In genomic region chrX:53442322-53442631, GRCh38 we compare ENCODE assay signal across 8 cellular contexts. TPM values are rescaled to one million over a fixed set of nuclear protein-coding genes. Genes with fewer than 3 reads are reported as not detected.
DNase-seq lines count a peak whose midpoint lies in the region; ATAC-seq and TF ChIP-seq lines count a peak whose summit lies in the region.

No MANE protein-coding gene starts in this region.

- WGBS in heart left ventricle, 4 donors, result 48 to 64% (median 60%) methylated on average over 1 of the region's 1 CpG
- 40% methylated on average over 1 of the region's 1 CpG; no CpG with 5 or more reads in 1 of the 2 donors for WGBS in esophagus squamous epithelium, 2 donors
- WGBS in lower leg skin, 2 donors, result 44 to 80% methylated on average over 1 of the region's 1 CpG

- H3K36me3 ChIP-seq in heart left ventricle (no peaks in the 10 kb centered on the region), OCI-LY3 (replicated peaks; ENCODE audit: low read depth, low read length) (no peaks in the 10 kb centered on the region), esophagus squamous epithelium (no peaks in the 10 kb centered on the region), thoracic aorta (no peaks in the 10 kb centered on the region)

- H3K4me1 ChIP-seq in heart left ventricle (peaks cover 0 to 27% (median 4%) of the 10 kb centered on the region in 12 donors), OCI-LY3 (ENCODE audit: low read length) (peaks cover 11% of the 10 kb centered on the region), esophagus squamous epithelium (peaks cover 5 to 29% (median 13%) of the 10 kb centered on the region in 3 donors), thoracic aorta (ENCODE audit: control insufficient read depth in 1 of 2, low read depth in 2 of 2) (peaks cover 2 to 9% of the 10 kb centered on the region in 2 donors)

- no peaks in the 10 kb centered on the region for H3K9me3 ChIP-seq in heart left ventricle
- no peaks in the 10 kb centered on the region for H3K9me3 ChIP-seq in OCI-LY3 (ENCODE audit: insufficient read depth, low read length)
- no peaks in the 10 kb centered on the region for H3K9me3 ChIP-seq in esophagus squamous epithelium
- H3K9me3 ChIP-seq in thoracic aorta, result no peaks in the 10 kb centered on the region

- peak overlapping the region; percentile 55 for H3K9ac ChIP-seq in OCI-LY3 (ENCODE audit: low read length)

- ATAC-seq in Right ventricle myocardium superior (ENCODE audit: poor library complexity) (peak; percentile 12), heart left ventricle (no peak), thoracic aorta (ENCODE audit: insufficient number of reproducible peaks, low FRiP score, low read depth) (no peak)

- H3K4me2 ChIP-seq in OCI-LY3 (ENCODE audit: low read length), result peak overlapping the region; percentile 94

- H4K20me1 ChIP-seq in OCI-LY3 (ENCODE audit: insufficient read depth, low read length), result no peaks in the 10 kb centered on the region

- H3K79me2 ChIP-seq in OCI-LY3 (ENCODE audit: low read length), result no peaks in the 10 kb centered on the region

- peak overlapping the region; percentile 96 for H2AFZ ChIP-seq in OCI-LY3 (ENCODE audit: low read depth, low read length)

- peak overlapping the region in 2 of 12 donors; percentile 20 to 40 for H3K27ac ChIP-seq in heart left ventricle
- no peak overlapping the region for H3K27ac ChIP-seq in OCI-LY3 (ENCODE audit: low read length)
- H3K27ac ChIP-seq in esophagus squamous epithelium, result peak overlapping the region; percentile 86 to 91 (median 89)
- peak overlapping the region in 1 of 2 donors; percentile 66 for H3K27ac ChIP-seq in thoracic aorta

- H3K4me3 ChIP-seq in heart left ventricle (peak overlapping the region in 5 of 12 donors; percentile 33 to 57 (median 45)), OCI-LY3 (ENCODE audit: low read length) (peak overlapping the region; percentile 85), esophagus squamous epithelium (peak overlapping the region in 3 of 4 donors; percentile 42 to 60 (median 42)), thoracic aorta (peak overlapping the region; percentile 70), lower leg skin (ENCODE audit: low read depth, poor library complexity, severe bottlenecking) (no peak overlapping the region)

- DNase-seq in Right ventricle myocardium superior (no peak), heart left ventricle (no peak), esophagus squamous epithelium (lab: John Stamatoyannopoulos, UW) (no peak), thoracic aorta (ENCODE audit: low spot score) (no peak), AG20443 (ENCODE audit: low spot score) (no peak), erythroblast (lab: John Stamatoyannopoulos, UW) (no peak), lower leg skin (ENCODE audit: low spot score in 2 of 2) (no peak)

- intact Hi-C loops in Right ventricle myocardium superior (cut with DNase I) (no loop called here), heart left ventricle (cut with DNase I) (loop anchor here in 2 of 10 donors (5.0 kb wide), 1 partner anchor 125 kb away; no protein-coding TSS in a partner anchor), esophagus squamous epithelium (cut with DNase I) (no loop called here), lower leg skin (cut with DNase I; ENCODE audit: low total_unique reads) (no loop called here)

- TF ChIP-seq POLR2A in heart left ventricle (IDR thresholded peaks at IDR 0.05), result no peak
- TF ChIP-seq POLR2A in esophagus squamous epithelium (IDR thresholded peaks at IDR 0.05), result no peak
- TF ChIP-seq POLR2A in erythroblast (IDR thresholded peaks at IDR 0.05; ENCODE audit: low read length), result no peak
- no peak for TF ChIP-seq POLR2A in lower leg skin (IDR thresholded peaks at IDR 0.05)

- TF ChIP-seq CTCF in heart left ventricle (IDR thresholded peaks at IDR 0.05), result no peak
- TF ChIP-seq CTCF in OCI-LY3 (IDR thresholded peaks at IDR 0.05; ENCODE audit: low read depth, low read length), result no peak
- TF ChIP-seq CTCF in esophagus squamous epithelium (IDR thresholded peaks at IDR 0.05), result no peak
- no peak for TF ChIP-seq CTCF in thoracic aorta (IDR thresholded peaks at IDR 0.05)
- no peak for TF ChIP-seq CTCF in lower leg skin (IDR thresholded peaks at IDR 0.05)

- H3K27me3 ChIP-seq in heart left ventricle (peaks cover 0 to 32% (median 0%) of the 10 kb centered on the region in 9 donors), OCI-LY3 (ENCODE audit: low read depth, low read length) (no peaks in the 10 kb centered on the region), esophagus squamous epithelium (peaks cover 0 to 2% (median 0%) of the 10 kb centered on the region in 4 donors), thoracic aorta (replicated peaks; ENCODE audit: insufficient read depth) (no peaks in the 10 kb centered on the region)

RNA-seq across cellular contexts. Expression of gene HSD17B10, which starts 8.1 kb away (rescaled TPM):
- total RNA-seq in Right ventricle myocardium superior, result 113 TPM
- total RNA-seq in heart left ventricle, result 100 to 1,000 TPM in 3 of 9 donors, 10 to 100 TPM in 6; 49.7 to 118 (median 93.2) TPM
- 100 to 1,000 TPM in 1 of 2 donors, 10 to 100 TPM in 1; 94.3 to 169 TPM for polyA plus RNA-seq in heart left ventricle
- total RNA-seq in esophagus squamous epithelium, result 100 to 1,000 TPM in 3 of 4 donors, 10 to 100 TPM in 1; 81.6 to 130 (median 115) TPM
- total RNA-seq in thoracic aorta, result 10 to 100 TPM; 79.7 to 82.6 TPM
- total RNA-seq in lower leg skin, result 100 to 1,000 TPM in 1 of 4 donors, 10 to 100 TPM in 3; 61.2 to 109 (median 83.3) TPM

RNA-seq across cellular contexts. Expression of gene RIBC1, which starts 19.6 kb away (rescaled TPM):
- total RNA-seq in Right ventricle myocardium superior, result 0.38 TPM
- total RNA-seq in heart left ventricle, result 1 to 10 TPM in 2 of 9 donors, under 1 TPM in 7; 0.28 to 1.7 (median 0.63) TPM
- polyA plus RNA-seq in heart left ventricle, result under 1 TPM; 0.50 to 0.61 TPM
- total RNA-seq in esophagus squamous epithelium, result 1 to 10 TPM in 2 of 4 donors, under 1 TPM in 1, not detected in 1; 0.57 to 1.2 (median 1.1) TPM
- not detected for total RNA-seq in thoracic aorta
- total RNA-seq in lower leg skin, result 1 to 10 TPM in 1 of 4 donors, under 1 TPM in 3; 0.65 to 1.1 (median 0.94) TPM

RNA-seq across cellular contexts. Expression of gene SMC1A, which starts 19.8 kb away (rescaled TPM):
- total RNA-seq in Right ventricle myocardium superior, result 36.6 TPM
- total RNA-seq in heart left ventricle, result 10 to 100 TPM; 25.3 to 64.6 (median 36.4) TPM
- 10 to 100 TPM; 13.6 to 21.3 TPM for polyA plus RNA-seq in heart left ventricle
- total RNA-seq in esophagus squamous epithelium, result 10 to 100 TPM; 24.4 to 35.4 (median 33.1) TPM
- total RNA-seq in thoracic aorta, result 10 to 100 TPM; 32.6 to 53.1 TPM
- 10 to 100 TPM; 23.0 to 48.9 (median 30.4) TPM for total RNA-seq in lower leg skin
